Comparison of ENCODE assay signal across 26 cellular contexts in the genomic region with DNA sequence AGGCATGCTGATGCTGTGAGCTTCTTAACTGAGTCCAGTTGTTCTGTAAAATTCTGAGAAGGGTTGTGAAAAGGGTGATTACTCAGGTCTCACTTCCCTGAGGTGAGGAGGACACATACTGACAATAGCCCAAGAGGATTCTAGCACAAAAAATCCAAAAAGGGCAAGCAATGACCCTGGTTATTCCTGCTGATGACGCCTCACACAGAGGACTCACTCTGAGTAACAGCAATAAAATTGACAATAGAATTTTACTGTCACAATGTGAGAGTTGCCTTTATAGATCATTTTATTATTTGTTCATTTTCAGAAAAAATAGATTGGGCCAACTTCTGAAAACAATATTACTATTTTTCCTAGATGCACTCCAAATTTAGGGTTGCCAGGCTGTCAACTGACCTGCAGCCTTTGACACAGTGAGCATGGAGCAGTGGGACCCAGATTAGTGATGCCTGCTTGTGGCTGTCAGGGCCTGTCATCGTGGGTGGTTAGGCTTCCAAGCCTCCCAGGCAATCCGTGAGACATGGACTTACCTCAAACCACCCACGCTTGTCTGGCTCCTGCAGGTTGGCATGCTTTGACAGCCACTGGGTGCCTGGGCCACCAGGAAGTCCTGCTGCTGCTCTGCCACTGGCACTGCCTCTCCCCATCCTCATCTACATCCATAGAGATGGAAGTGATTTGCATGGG.
DNase-seq lines count a peak whose midpoint lies in the region; ATAC-seq, FAIRE-seq and TF ChIP-seq lines count a peak whose summit lies in the region.
"Had no signal": no experiment of that assay in that cellular context is flagged by ENCODE, and none has a peak within 500 bp of the region (broad histone marks: within the 10 kb centered on the region; RNA-seq: fewer than 3 reads in every experiment).

No MANE protein-coding gene starts in this region.

- no peak overlapping the region for H3K27ac ChIP-seq in PC-9
- H3K27ac ChIP-seq: HL-60, SK-N-MC had no signal

- POLR2A ChIA-PET in PC-9 (lab: Charles Lee; ENCODE audit: unreplicated experiment), result no interaction called here

- no peaks in the 10 kb centered on the region for H3K79me2 ChIP-seq in PC-9 (ENCODE audit: low read depth)

- H3K4me1 ChIP-seq in PC-9 (replicated peaks; ENCODE audit: insufficient read depth), result peaks cover 19% of the 10 kb centered on the region
- H3K4me1 ChIP-seq: BE2C had no signal

- H3K9me2 ChIP-seq in PC-9 (ENCODE audit: insufficient read depth), result no peaks in the 10 kb centered on the region

- no peaks in the 10 kb centered on the region for H3K27me3 ChIP-seq in bronchial epithelial cell (ENCODE audit: control insufficient read depth, insufficient read depth, low read length)
- no peaks in the 10 kb centered on the region for H3K27me3 ChIP-seq in PC-9 (ENCODE audit: insufficient read depth, low read depth)
- H3K27me3 ChIP-seq: MG63 had no signal

- peaks cover 19% of the 10 kb centered on the region for H3K4me1 Mint-ChIP-seq in Calu3 (ENCODE audit: low read depth, unreplicated experiment)
- H3K4me1 Mint-ChIP-seq: CD4-positive, CD25-positive, alpha-beta regulatory T cell had no signal

- CTCF ChIA-PET in PC-9 (lab: Charles Lee), result no interaction called here
- CTCF ChIA-PET in Calu3 (lab: Charles Lee), result no interaction called here

- H3K9me3 ChIP-seq in PC-9 (ENCODE audit: insufficient read depth, low read depth), result peaks cover 13% of the 10 kb centered on the region
- H3K9me3 ChIP-seq: BE2C, MG63 had no signal

- no peaks in the 10 kb centered on the region for H3K27me3 Mint-ChIP-seq in Calu3 (ENCODE audit: unreplicated experiment)
- H3K27me3 Mint-ChIP-seq: CD4-positive, CD25-positive, alpha-beta regulatory T cell had no signal

- H4K20me1 ChIP-seq in PC-9 (ENCODE audit: insufficient read depth), result no peaks in the 10 kb centered on the region

- no peak for FAIRE-seq in bronchial epithelial cell (lab: Jason Lieb, UNC)
- FAIRE-seq: GM12878, GM19239, H1 had no signal

- H3K4me3 ChIP-seq in bronchial epithelial cell (ENCODE audit: low read depth, low read length) (no peak overlapping the region), PC-9 (no peak overlapping the region)
- H3K4me3 ChIP-seq: GM12878, MG63, SK-N-MC had no signal

- DNase-seq in EH (ENCODE audit: low read depth) (peak; percentile 56), RPMI7951 (ENCODE audit: low read depth) (peak; percentile 45), bronchial epithelial cell (ENCODE audit: low read depth) (peak; percentile 79), kidney tubule cell (ENCODE audit: low spot score) (peak; percentile 51), PC-9 (no peak), Calu3 (no peak)
- DNase-seq: BE2C; CD4-positive, CD25-positive, alpha-beta regulatory T cell; COR-L47; DMS153; EL; MG63; NCI-H1048; NCI-H1436; NCI-H1930; NCI-H226; NCI-H524; NCI-H82 had no signal

- no peaks in the 10 kb centered on the region for H3K36me3 Mint-ChIP-seq in Calu3 (ENCODE audit: insufficient read depth, unreplicated experiment)
- H3K36me3 Mint-ChIP-seq: CD4-positive, CD25-positive, alpha-beta regulatory T cell had no signal

- intact Hi-C loops in PC-9 (cut with micrococcal nuclease; ENCODE audit: unreplicated experiment) (no loop called here), Calu3 (cut with micrococcal nuclease; ENCODE audit: unreplicated experiment) (loop anchor here (5.0 kb wide), 1 partner anchor 252 kb away; no protein-coding TSS in a partner anchor)

- no peaks in the 10 kb centered on the region for H3K9me3 Mint-ChIP-seq in Calu3 (ENCODE audit: low read depth, unreplicated experiment)

- H3K4me3 Mint-ChIP-seq in Calu3 (ENCODE audit: low read depth, unreplicated experiment), result no peak overlapping the region
- H3K4me3 Mint-ChIP-seq: CD4-positive, CD25-positive, alpha-beta regulatory T cell had no signal

- peaks cover 20% of the 10 kb centered on the region; the same call in 1 of the 2 replicates for H3F3A ChIP-seq in PC-9 (ENCODE audit: insufficient read depth, low read depth)

- H3K4me2 ChIP-seq in PC-9, result no peak overlapping the region

- no peak overlapping the region for H2AFZ ChIP-seq in PC-9

- no peak for TF ChIP-seq CTCF in bronchial epithelial cell (IDR thresholded peaks at IDR 0.05; ENCODE audit: insufficient read depth, low read length, severe bottlenecking)
- TF ChIP-seq CTCF in PC-9 (conservative IDR thresholded peaks at IDR 0.05), result no peak
- no peak for TF ChIP-seq CTCF in Calu3 (IDR thresholded peaks at IDR 0.05; ENCODE audit: unreplicated experiment)

- H3K27ac Mint-ChIP-seq in Calu3 (ENCODE audit: unreplicated experiment), result no peak overlapping the region
- H3K27ac Mint-ChIP-seq: CD4-positive, CD25-positive, alpha-beta regulatory T cell had no signal

- no peak for ATAC-seq in HG03280 (IDR thresholded peaks at IDR 0.05; ENCODE audit: unreplicated experiment)
- no peak for ATAC-seq in GM21447 (IDR thresholded peaks at IDR 0.05; ENCODE audit: unreplicated experiment)
- ATAC-seq: GM12878, Right ventricle myocardium inferior had no signal

- H3K36me3 ChIP-seq in bronchial epithelial cell (ENCODE audit: control insufficient read depth, insufficient read depth, low read length) (no peaks in the 10 kb centered on the region), PC-9 (ENCODE audit: low read depth) (no peaks in the 10 kb centered on the region; the same call in 1 of the 2 replicates)
- H3K36me3 ChIP-seq: BE2C, MG63 had no signal

- no TSS peak for BruUV-seq in PC-9 (replicated peaks; lab: Mats Ljungman, UMichigan)
- BruUV-seq in Calu3 (replicated peaks; lab: Mats Ljungman, UMichigan), result no TSS peak

Comparison
In these comparisons a context has a peak if more than half of its experiments do, and no peak if none do; other contexts are left out.
1. DNase-seq: peak in EH (single experiment), RPMI7951 (single experiment), bronchial epithelial cell (single experiment) and kidney tubule cell (single experiment); none in PC-9 (0 of 2) and Calu3 (single experiment).